ENCODE assay signal across 23 cellular contexts in genomic region chr12:68352067-68352466, GRCh38. TPM values are rescaled to one million over a fixed set of nuclear protein-coding genes. Genes with fewer than 3 reads are reported as not detected.
DNase-seq lines count a peak whose midpoint lies in the region; ATAC-seq, FAIRE-seq and TF ChIP-seq lines count a peak whose summit lies in the region.
"Had no signal": no experiment of that assay in that cellular context is flagged by ENCODE, and none has a peak within 500 bp of the region (broad histone marks: within the 10 kb centered on the region; RNA-seq: fewer than 3 reads in every experiment).

No MANE protein-coding gene starts in this region.

- H3K4me2 ChIP-seq in K562 (ENCODE audit: insufficient read depth, low read length) = no peak overlapping the region

- no peak overlapping the region for H2AFZ ChIP-seq in K562 (ENCODE audit: low read depth, low read length)

- 0% methylated on average over 2 of the region's 2 CpGs for WGBS in K562 (ENCODE audit: insufficient coverage, low coverage, missing lambda C conversion rate)

- H3K27ac Mint-ChIP-seq in activated T-helper 2 cell treated with anti-CD3 and anti-CD28 coated beads, Interferon-gamma antibody, Interleukin-2, Interleukin-4, amounts not matched to agents 10 μg/mL and 5 μg/mL and 100 μg/mL, durations not matched to agents 14 hours and 24 hours and 36 hours = no peak overlapping the region
- H3K27ac Mint-ChIP-seq: activated CD4-positive, alpha-beta T cell treated with anti-CD3 and anti-CD28 coated beads for 36 hours; activated CD8-positive, alpha-beta memory T cell treated with anti-CD3 and anti-CD28 coated beads, Interleukin-2, amount 10 ng/mL, durations not matched to agents 7 days and 5 days; activated T-helper 17 cell treated with anti-CD3 and anti-CD28 coated beads, Interleukin-2, amount 50 U/mL, for 72 hours; CD4-positive, alpha-beta memory T cell; dendritic cell treated with granulocyte-macrophage colony-stimulating factor and Interleukin-4, amounts not matched to agents 40 ng/mL and 50 ng/mL, for 4 days had no signal

- no peaks in the 10 kb centered on the region for H3K9me1 ChIP-seq in K562 (ENCODE audit: control insufficient read depth, insufficient read depth, low read length)

- TF ChIP-seq CTCF in K562 (IDR thresholded peaks at IDR 0.05 in 2 of 3, conservative IDR thresholded peaks at IDR 0.05 in 1 of 3; ENCODE audit: insufficient read depth in 2 of 3, low read depth in 1 of 3, low read length in 3 of 3) = no peak

- no peaks in the 10 kb centered on the region for H3K79me2 ChIP-seq in K562 (ENCODE audit: control insufficient read depth, insufficient read depth, low read length)

- no peak overlapping the region for H3K27ac ChIP-seq in K562 (ENCODE audit: extremely low read depth, low read depth, low read length)
- H3K27ac ChIP-seq: breast epithelium, epithelial cell of prostate, left ventricle myocardium inferior, suprapubic skin had no signal

- no TSS peak for BruUV-seq in K562 (replicated peaks; lab: Mats Ljungman, UMichigan)

- H3K4me3 Mint-ChIP-seq in activated T-helper 2 cell treated with anti-CD3 and anti-CD28 coated beads, Interferon-gamma antibody, Interleukin-2, Interleukin-4, amounts not matched to agents 10 μg/mL and 5 μg/mL and 100 μg/mL, durations not matched to agents 14 hours and 24 hours and 36 hours (ENCODE audit: low read depth) = no peak overlapping the region
- H3K4me3 Mint-ChIP-seq: activated CD4-positive, alpha-beta T cell treated with anti-CD3 and anti-CD28 coated beads for 36 hours; activated CD8-positive, alpha-beta memory T cell treated with anti-CD3 and anti-CD28 coated beads, Interleukin-2, amount 10 ng/mL, durations not matched to agents 7 days and 5 days; activated T-helper 17 cell treated with anti-CD3 and anti-CD28 coated beads, Interleukin-2, amount 50 U/mL, for 72 hours; CD4-positive, alpha-beta memory T cell; dendritic cell treated with granulocyte-macrophage colony-stimulating factor and Interleukin-4, amounts not matched to agents 40 ng/mL and 50 ng/mL, for 4 days had no signal

- CTCF ChIA-PET in K562 (lab: Yijun Ruan, JAX; ENCODE audit: low intra/inter-chr PET ratio) = no interaction called here

- no peaks in the 10 kb centered on the region for H3K9me3 ChIP-seq in K562 (replicated peaks; ENCODE audit: control insufficient read depth, insufficient read depth, low read depth, low read length)
- H3K9me3 ChIP-seq: breast epithelium, left ventricle myocardium inferior, suprapubic skin had no signal

- H3K9me3 Mint-ChIP-seq in activated T-helper 2 cell treated with anti-CD3 and anti-CD28 coated beads, Interferon-gamma antibody, Interleukin-2, Interleukin-4, amounts not matched to agents 10 μg/mL and 5 μg/mL and 100 μg/mL, durations not matched to agents 14 hours and 24 hours and 36 hours = no peaks in the 10 kb centered on the region
- H3K9me3 Mint-ChIP-seq: activated T-helper 17 cell treated with anti-CD3 and anti-CD28 coated beads, Interleukin-2, amount 50 U/mL, for 72 hours; CD4-positive, alpha-beta memory T cell; dendritic cell treated with granulocyte-macrophage colony-stimulating factor and Interleukin-4, amounts not matched to agents 40 ng/mL and 50 ng/mL, for 4 days had no signal

- TF ChIP-seq EP300 in K562 (IDR thresholded peaks at IDR 0.05; ENCODE audit: low read length) = no peak; the same call in 1 of the 2 replicates

- H3K36me3 Mint-ChIP-seq in activated T-helper 2 cell treated with anti-CD3 and anti-CD28 coated beads, Interferon-gamma antibody, Interleukin-2, Interleukin-4, amounts not matched to agents 10 μg/mL and 5 μg/mL and 100 μg/mL, durations not matched to agents 14 hours and 24 hours and 36 hours (ENCODE audit: low read depth) = no peaks in the 10 kb centered on the region
- H3K36me3 Mint-ChIP-seq: activated CD8-positive, alpha-beta memory T cell treated with anti-CD3 and anti-CD28 coated beads, Interleukin-2, amount 10 ng/mL, durations not matched to agents 7 days and 5 days; CD4-positive, alpha-beta memory T cell had no signal

- H3K4me3 ChIP-seq in K562 = no peak overlapping the region
- H3K4me3 ChIP-seq: breast epithelium, left ventricle myocardium inferior, suprapubic skin had no signal

- no peaks in the 10 kb centered on the region for H3K36me3 ChIP-seq in K562 (ENCODE audit: control insufficient read depth, insufficient read depth, low read length)
- H3K36me3 ChIP-seq: breast epithelium, left ventricle myocardium inferior, suprapubic skin had no signal

- H3K27me3 ChIP-seq in K562 (ENCODE audit: control insufficient read depth in 2 of 2, insufficient read depth in 2 of 2, low read length in 2 of 2) = peaks cover 8 to 16% of the 10 kb centered on the region in 2 experiments; a peak in 4 of 5 replicates
- H3K27me3 ChIP-seq: breast epithelium had no signal

- DNase-seq in ELR (ENCODE audit: low read depth) (peak; percentile 74), NCI-H524 treated with DMSO at 0.1 percent for 48 hours (lab: John Stamatoyannopoulos, UW) (peak; percentile 75), K562 (ENCODE audit: extremely low read depth in 1 of 4, low spot score in 3 of 4) (peak in 1 of 4 experiments; percentile 50), kidney tubule cell (ENCODE audit: low spot score) (peak; percentile 75), DMS114 treated with DMSO at 0.1 percent for 48 hours (lab: John Stamatoyannopoulos, UW; ENCODE audit: unreplicated experiment) (no peak), left ventricle myocardium superior (no peak)
- no peak for DNase-seq in activated T-helper 2 cell treated with anti-CD3 and anti-CD28 coated beads, Interferon-gamma antibody, Interleukin-2, Interleukin-4, amounts not matched to agents 10 μg/mL and 5 μg/mL and 100 μg/mL, durations not matched to agents 14 hours and 24 hours and 36 hours (ENCODE audit: low spot score)
- DNase-seq in stimulated activated CD4-positive, alpha-beta T cell treated with anti-CD3 and anti-CD28 coated beads, Interleukin-4, amount 100 ng/mL, for 1 hour = no peak
- DNase-seq: activated CD4-positive, alpha-beta T cell treated with anti-CD3 and anti-CD28 coated beads for 36 hours; activated CD8-positive, alpha-beta memory T cell treated with anti-CD3 and anti-CD28 coated beads, Interleukin-2, amount 10 ng/mL, durations not matched to agents 7 days and 5 days; CD4-positive, alpha-beta memory T cell; Karpas-422; left ventricle myocardium inferior; NCI-H1105; NCI-H2171; NCI-H774; RPMI8226; T1000 had no signal

- peaks cover 6% of the 10 kb centered on the region for H3K4me1 Mint-ChIP-seq in activated T-helper 2 cell treated with anti-CD3 and anti-CD28 coated beads, Interferon-gamma antibody, Interleukin-2, Interleukin-4, amounts not matched to agents 10 μg/mL and 5 μg/mL and 100 μg/mL, durations not matched to agents 14 hours and 24 hours and 36 hours (ENCODE audit: low read depth)
- H3K4me1 Mint-ChIP-seq: activated CD4-positive, alpha-beta T cell treated with anti-CD3 and anti-CD28 coated beads for 36 hours; CD4-positive, alpha-beta memory T cell had no signal

- TF ChIP-seq RAD21 in K562 (CRISPR knock-in tag; conservative IDR thresholded peaks at IDR 0.05 in 1 of 2, IDR thresholded peaks at IDR 0.05 in 1 of 2) = no peak; a peak in 1 of 4 replicates

- POLR2A ChIA-PET in K562 (lab: Yijun Ruan, JAX) = interaction anchor here (1.1 to 1.4 kb wide), 3 partner anchors 10 to 320 kb away, joined by 3 to 5 read pairs (median 5); no protein-coding TSS in a partner anchor

- peaks cover 0 to 10% of the 10 kb centered on the region in 2 experiments; a peak in 3 of 5 replicates for H3K4me1 ChIP-seq in K562 (replicated peaks in 1 of 2; ENCODE audit: control insufficient read depth in 2 of 2, insufficient read depth in 2 of 2, low read length in 2 of 2)
- H3K4me1 ChIP-seq: breast epithelium, left ventricle myocardium inferior, suprapubic skin had no signal

- H3K27me3 Mint-ChIP-seq in activated T-helper 2 cell treated with anti-CD3 and anti-CD28 coated beads, Interferon-gamma antibody, Interleukin-2, Interleukin-4, amounts not matched to agents 10 μg/mL and 5 μg/mL and 100 μg/mL, durations not matched to agents 14 hours and 24 hours and 36 hours (ENCODE audit: low read depth) = peaks cover 29% of the 10 kb centered on the region
- H3K27me3 Mint-ChIP-seq: dendritic cell treated with granulocyte-macrophage colony-stimulating factor and Interleukin-4, amounts not matched to agents 40 ng/mL and 50 ng/mL, for 4 days had no signal

- no peaks in the 10 kb centered on the region for H4K20me1 ChIP-seq in K562 (replicated peaks; ENCODE audit: control insufficient read depth, insufficient read depth, low read length)

- in situ Hi-C loops in K562 (cut with MboI) = no loop called here

- no peak for TF ChIP-seq POLR2A in K562 (conservative IDR thresholded peaks at IDR 0.05)

- H3K9ac ChIP-seq in K562 (ENCODE audit: insufficient read depth in 1 of 2, low read depth in 2 of 2, low read length in 2 of 2) = no peak overlapping the region

- intact Hi-C loops in K562 (cut with micrococcal nuclease) = loop anchor here (10.0 kb wide), 1 partner anchor 143 kb away; no protein-coding TSS in a partner anchor
- intact Hi-C loops in activated T-helper 2 cell treated with anti-CD3 and anti-CD28 coated beads, Interferon-gamma antibody, Interleukin-2, Interleukin-4, amounts not matched to agents 10 μg/mL and 5 μg/mL and 100 μg/mL, durations not matched to agents 14 hours and 24 hours and 36 hours (cut with micrococcal nuclease) = no loop called here
- intact Hi-C loops in left ventricle myocardium superior (cut with micrococcal nuclease) = no loop called here

- FAIRE-seq in K562 (lab: Jason Lieb, UNC) = no peak

- ATAC-seq in K562 (no peak), left ventricle myocardium superior (no peak)
- ATAC-seq: activated CD4-positive, alpha-beta T cell treated with anti-CD3 and anti-CD28 coated beads for 36 hours; activated CD8-positive, alpha-beta memory T cell treated with anti-CD3 and anti-CD28 coated beads, Interleukin-2, amount 10 ng/mL, durations not matched to agents 7 days and 5 days; activated T-helper 17 cell treated with anti-CD3 and anti-CD28 coated beads, Interleukin-2, amount 50 U/mL, for 72 hours had no signal

RNA-seq across cellular contexts. Expression of gene MDM1, which starts 19.9 kb away (rescaled TPM):
- 9.7 and 33.5 TPM in 2 replicates for total RNA-seq in K562 (2011; cell fraction: chromatin; rRNA removed; ENCODE audit: low replicate concordance)
- 4.5 and 5.0 TPM in 2 replicates for total RNA-seq in K562 (2011; cell fraction: nucleolus; rRNA removed)
- total RNA-seq in K562 (2011; cell fraction: nucleoplasm; rRNA removed) = 16.9 and 28.1 TPM in 2 replicates
- total RNA-seq in K562 (2014; rRNA removed) = 8.8 and 10.4 TPM in 2 replicates
- 14.1 and 16.7 TPM in 2 replicates for total RNA-seq in K562 (2014; rRNA removed; fragmentation: Illumina TruSeq; extraction: Trizol)
- 16.4 and 16.8 TPM in 2 replicates for total RNA-seq in K562 (2015; rRNA removed; fragmentation: Illumina TruSeq; extraction: Trizol)
- 9.1 and 11.3 TPM in 2 replicates for total RNA-seq in K562 (2021)
- polyA plus RNA-seq in K562 (2011; rRNA removed) = 11.7 and 16.1 TPM in 2 replicates
- 1.5 and 3.5 TPM in 2 replicates for polyA plus RNA-seq in K562 (2011; cell fraction: cytosol; rRNA removed)
- 21.2 and 29.7 TPM in 2 replicates for polyA plus RNA-seq in K562 (2011; cell fraction: nucleus; rRNA removed)
- 8.0 and 8.2 TPM in 2 replicates for polyA plus RNA-seq in K562 (2012)
- 10.2 and 13.1 TPM in 2 replicates for polyA plus RNA-seq in K562 (2014; fragmentation: Illumina TruSeq; extraction: Trizol)
- 10 to 100 TPM in 1 of 2 experiments, 1 to 10 TPM in 1; 7.5 to 12.8 TPM for polyA plus RNA-seq in K562 (2014; fragmentation: Nextera tagmentation; extraction: Ambion mirVana)
- 13.8 and 15.5 TPM in 2 replicates for polyA plus RNA-seq in K562 (2014; rRNA removed)
- 9.9 and 14.2 TPM in 2 replicates for polyA minus RNA-seq in K562 (2011; rRNA and poly(A)+ RNA removed)
- 1.9 and 5.3 TPM in 2 replicates for polyA minus RNA-seq in K562 (2011; cell fraction: cytosol; rRNA and poly(A)+ RNA removed)
- 20.6 and 41.8 TPM in 2 replicates for polyA minus RNA-seq in K562 (2011; cell fraction: nucleus; rRNA and poly(A)+ RNA removed)
- 13.1 and 14.8 TPM in 2 replicates for total RNA-seq in activated T-helper 2 cell treated with anti-CD3 and anti-CD28 coated beads, Interferon-gamma antibody, Interleukin-2, Interleukin-4, amounts not matched to agents 10 μg/mL and 5 μg/mL and 100 μg/mL, durations not matched to agents 14 hours and 24 hours and 36 hours
- 6.2 TPM for total RNA-seq in left ventricle myocardium superior

Comparison
In these comparisons a context has a peak if more than half of its experiments do, and no peak if none do; other contexts are left out.
1. DNase-seq: peak in ELR (single experiment), NCI-H524 treated with DMSO at 0.1 percent for 48 hours (single experiment) and kidney tubule cell (single experiment); none in activated T-helper 2 cell treated with anti-CD3 and anti-CD28 coated beads, Interferon-gamma antibody, Interleukin-2, Interleukin-4, amounts not matched to agents 10 μg/mL and 5 μg/mL and 100 μg/mL, durations not matched to agents 14 hours and 24 hours and 36 hours (single experiment), DMS114 treated with DMSO at 0.1 percent for 48 hours (single experiment), left ventricle myocardium superior (single experiment) and stimulated activated CD4-positive, alpha-beta T cell treated with anti-CD3 and anti-CD28 coated beads, Interleukin-4, amount 100 ng/mL, for 1 hour (single experiment).